Comparison of ENCODE assay signal across 15 cellular contexts in genomic region chr2:239363946-239364637, GRCh38. TPM values are rescaled to one million over a fixed set of nuclear protein-coding genes. Genes with fewer than 3 reads are reported as not detected.
A peak's percentile ranks its signal among the peaks of the same experiment; 100 is the strongest.
DNase-seq lines count a peak whose midpoint lies in the region; ATAC-seq and TF ChIP-seq lines count a peak whose summit lies in the region.
"Had no signal": no experiment of that assay in that cellular context is flagged by ENCODE, and none has a peak within 500 bp of the region (broad histone marks: within the 10 kb centered on the region; RNA-seq: fewer than 3 reads in every experiment).

No MANE protein-coding gene starts in this region.

- H3K36me3 ChIP-seq in left ventricle myocardium inferior = no peaks in the 10 kb centered on the region
- no peaks in the 10 kb centered on the region for H3K36me3 ChIP-seq in lower lobe of right lung
- no peaks in the 10 kb centered on the region for H3K36me3 ChIP-seq in aorta (ENCODE audit: control insufficient read depth in 1 of 2, insufficient read depth in 2 of 2, low read length in 1 of 2)
- H3K36me3 ChIP-seq: ovary had no signal

- POLR2A ChIA-PET in activated CD4-positive, alpha-beta memory T cell treated with anti-CD3 and anti-CD28 coated beads, Interleukin-2, amount 10 ng/mL, durations not matched to agents 7 days and 5 days (lab: Charles Lee) = no interaction called here

- 92 to 93% methylated on average over 21 of the region's 21 CpGs for WGBS in aorta, 2 donors

- ATAC-seq in lower lobe of right lung (peak in 1 of 2 donors; percentile 22), aorta (ENCODE audit: low FRiP score) (no peak)
- ATAC-seq: foreskin keratinocyte had no signal

- no peaks in the 10 kb centered on the region for H3K27me3 ChIP-seq in left ventricle myocardium inferior (ENCODE audit: low read depth)
- no peaks in the 10 kb centered on the region for H3K27me3 ChIP-seq in lower lobe of right lung (ENCODE audit: low read depth)
- H3K27me3 ChIP-seq in aorta (ENCODE audit: control insufficient read depth in 1 of 2, insufficient read depth in 2 of 2, low read length in 1 of 2) = no peaks in the 10 kb centered on the region
- H3K27me3 ChIP-seq: foreskin keratinocyte, ovary had no signal

- H3K9me3 ChIP-seq in left ventricle myocardium inferior (replicated peaks) = no peaks in the 10 kb centered on the region
- H3K9me3 ChIP-seq in lower lobe of right lung = no peaks in the 10 kb centered on the region
- H3K9me3 ChIP-seq in aorta (ENCODE audit: control insufficient read depth, low read length) = no peaks in the 10 kb centered on the region
- H3K9me3 ChIP-seq: ovary had no signal

- peak overlapping the region; percentile 55 for H3K27ac Mint-ChIP-seq in activated CD4-positive, alpha-beta memory T cell treated with anti-CD3 and anti-CD28 coated beads, Interleukin-2, amount 10 ng/mL, durations not matched to agents 7 days and 5 days

- in situ Hi-C loops in ACHN (cut with HindIII; ENCODE audit: low pct_ligation_motif_present, low pct_unique_long_range_greater_than_20kb, low sequenced_read_pairs) = no loop called here

- CTCF ChIA-PET in activated CD4-positive, alpha-beta memory T cell treated with anti-CD3 and anti-CD28 coated beads, Interleukin-2, amount 10 ng/mL, durations not matched to agents 7 days and 5 days (lab: Charles Lee) = no interaction called here

- TF ChIP-seq CTCF in left ventricle myocardium inferior (IDR thresholded peaks at IDR 0.05; ENCODE audit: borderline replicate concordance) (no peak), lower lobe of right lung (IDR thresholded peaks at IDR 0.05) (no peak)

- H3K27ac ChIP-seq in left ventricle myocardium inferior (replicated peaks) = no peak overlapping the region
- H3K27ac ChIP-seq in lower lobe of right lung = no peak overlapping the region
- no peak overlapping the region for H3K27ac ChIP-seq in aorta (ENCODE audit: low read depth in 1 of 2, low read length in 2 of 2)
- H3K27ac ChIP-seq: foreskin keratinocyte, ovary, RWPE1 had no signal

- H3K36me3 Mint-ChIP-seq in activated CD4-positive, alpha-beta memory T cell treated with anti-CD3 and anti-CD28 coated beads, Interleukin-2, amount 10 ng/mL, durations not matched to agents 7 days and 5 days (ENCODE audit: low read depth) = peaks cover 7% of the 10 kb centered on the region

- H3K9me3 Mint-ChIP-seq in activated CD4-positive, alpha-beta memory T cell treated with anti-CD3 and anti-CD28 coated beads, Interleukin-2, amount 10 ng/mL, durations not matched to agents 7 days and 5 days = peaks cover 1% of the 10 kb centered on the region

- H3K4me1 ChIP-seq in left ventricle myocardium inferior (peaks cover 37% of the 10 kb centered on the region), lower lobe of right lung (no peaks in the 10 kb centered on the region), aorta (ENCODE audit: control insufficient read depth in 1 of 2, insufficient read depth in 2 of 2, low read length in 2 of 2) (no peaks in the 10 kb centered on the region)
- H3K4me1 ChIP-seq: foreskin keratinocyte had no signal

- DNase-seq in cardiac septum (ENCODE audit: low spot score) (peak; percentile 68), left ventricle myocardium inferior (no peak), lower lobe of right lung (peak; percentile 28), aorta (peak; percentile 16 to 43), inferior parietal cortex (ENCODE audit: extremely low spot score) (no peak), NCI-H1105 (lab: John Stamatoyannopoulos, UW) (no peak), ACHN (no peak)
- peak; percentile 57 for DNase-seq in activated CD4-positive, alpha-beta memory T cell treated with anti-CD3 and anti-CD28 coated beads, Interleukin-2, amount 10 ng/mL, durations not matched to agents 7 days and 5 days
- DNase-seq: effector CD4-positive, alpha-beta T cell; foreskin keratinocyte; mammary epithelial cell; NCI-H524 treated with DMSO at 0.1 percent for 48 hours; T1000 had no signal

- peaks cover 23% of the 10 kb centered on the region for H3K4me1 Mint-ChIP-seq in activated CD4-positive, alpha-beta memory T cell treated with anti-CD3 and anti-CD28 coated beads, Interleukin-2, amount 10 ng/mL, durations not matched to agents 7 days and 5 days

- no peaks in the 10 kb centered on the region for H3K27me3 Mint-ChIP-seq in activated CD4-positive, alpha-beta memory T cell treated with anti-CD3 and anti-CD28 coated beads, Interleukin-2, amount 10 ng/mL, durations not matched to agents 7 days and 5 days

- H3K4me3 ChIP-seq in left ventricle myocardium inferior (no peak overlapping the region), lower lobe of right lung (no peak overlapping the region), aorta (ENCODE audit: low read length in 2 of 2) (no peak overlapping the region)
- H3K4me3 ChIP-seq: ovary had no signal

- no peak overlapping the region for H3K4me3 Mint-ChIP-seq in activated CD4-positive, alpha-beta memory T cell treated with anti-CD3 and anti-CD28 coated beads, Interleukin-2, amount 10 ng/mL, durations not matched to agents 7 days and 5 days

- intact Hi-C loops in cardiac septum (cut with DNase I) (loop anchor here (2.0 kb wide), 1 partner anchor 21 kb away; no protein-coding TSS in a partner anchor), left ventricle myocardium inferior (cut with micrococcal nuclease) (no loop called here), lower lobe of right lung (cut with DNase I) (no loop called here), aorta (cut with DNase I) (no loop called here)

RNA-seq across cellular contexts. Expression of gene HDAC4, which starts 36.7 kb away (rescaled TPM):
- total RNA-seq in cardiac septum (34.4 TPM), left ventricle myocardium inferior (23.9 TPM), lower lobe of right lung (44.9 TPM), aorta (10 to 100 TPM; 50.7 to 75.5 TPM)
- total RNA-seq in activated CD4-positive, alpha-beta memory T cell treated with anti-CD3 and anti-CD28 coated beads, Interleukin-2, amount 10 ng/mL, durations not matched to agents 7 days and 5 days = 10 to 100 TPM; 64.8 to 67.4 TPM
- 1 to 10 TPM; 6.8 to 9.6 TPM for polyA plus RNA-seq in aorta

Comparison
In these comparisons a context has a peak if more than half of its experiments do, and no peak if none do; other contexts are left out.
1. DNase-seq: peak in cardiac septum (single experiment), activated CD4-positive, alpha-beta memory T cell treated with anti-CD3 and anti-CD28 coated beads, Interleukin-2, amount 10 ng/mL, durations not matched to agents 7 days and 5 days (single experiment), lower lobe of right lung (single experiment) and aorta (2 of 2); none in left ventricle myocardium inferior (single experiment), inferior parietal cortex (single experiment), NCI-H1105 (single experiment) and ACHN (single experiment).